ENCODE assay signal across 9 cellular contexts in genomic region chr13:39676315-39676876, GRCh38. TPM values are rescaled to one million over a fixed set of nuclear protein-coding genes. Genes with fewer than 3 reads are reported as not detected.
DNase-seq lines count a peak whose midpoint lies in the region; ATAC-seq and TF ChIP-seq lines count a peak whose summit lies in the region.
"Had no signal": no experiment of that assay in that cellular context is flagged by ENCODE, and none has a peak within 500 bp of the region (broad histone marks: within the 10 kb centered on the region; RNA-seq: fewer than 3 reads in every experiment).

No MANE protein-coding gene starts in this region.

- in situ Hi-C loops in brain microvascular endothelial cell (cut with HindIII; ENCODE audit: low pct_ligation_motif_present, low sequenced_read_pairs) = no loop called here

- no peak for ATAC-seq in left lung
- ATAC-seq in HG03175 (IDR thresholded peaks at IDR 0.05; ENCODE audit: unreplicated experiment) = no peak
- ATAC-seq in HG02798 (IDR thresholded peaks at IDR 0.05; ENCODE audit: poor library complexity, unreplicated experiment) = no peak

- H3K27me3 ChIP-seq in BE2C (no peaks in the 10 kb centered on the region), brain microvascular endothelial cell (replicated peaks) (no peaks in the 10 kb centered on the region), left lung (no peaks in the 10 kb centered on the region)

- no peaks in the 10 kb centered on the region for H3K36me3 ChIP-seq in BE2C
- H3K36me3 ChIP-seq in brain microvascular endothelial cell (replicated peaks) = peaks cover 12% of the 10 kb centered on the region
- peaks cover 0 to 26% of the 10 kb centered on the region in 2 donors for H3K36me3 ChIP-seq in left lung

- intact Hi-C loops in left lung (cut with DNase I) = no loop called here
- intact Hi-C loops in lower leg skin (cut with DNase I; ENCODE audit: low total_unique reads) = no loop called here

- no peaks in the 10 kb centered on the region; the same call in 1 of the 2 replicates for H3K4me1 ChIP-seq in BE2C
- no peaks in the 10 kb centered on the region for H3K4me1 ChIP-seq in left lung

- H3K27ac ChIP-seq in brain microvascular endothelial cell (no peak overlapping the region), left lung (no peak overlapping the region)
- H3K27ac ChIP-seq: epithelial cell of prostate had no signal

- TF ChIP-seq CTCF in BE2C (IDR thresholded peaks at IDR 0.05; ENCODE audit: low read depth, low read length) (peak; percentile 42), GM12872 (IDR thresholded peaks at IDR 0.05; ENCODE audit: insufficient read depth, low read depth, low read length) (peak; percentile 20; the same call in 1 of the 3 replicates), brain microvascular endothelial cell (IDR thresholded peaks at IDR 0.05; ENCODE audit: low read depth, low read length, missing control alignments) (peak; percentile 23), left lung (IDR thresholded peaks at IDR 0.05) (peak; percentile 28 to 32), lower leg skin (IDR thresholded peaks at IDR 0.05) (no peak)

- H3K9me3 ChIP-seq in BE2C (no peaks in the 10 kb centered on the region), left lung (no peaks in the 10 kb centered on the region)

- TF ChIP-seq POLR2A in lower leg skin (IDR thresholded peaks at IDR 0.05) = no peak

- WGBS in lower leg skin, 2 donors = 93 to 100% methylated on average over 1 of the region's 1 CpG

- no peak overlapping the region for H3K4me3 ChIP-seq in BE2C (ENCODE audit: low read depth, low read length)
- H3K4me3 ChIP-seq in brain microvascular endothelial cell (ENCODE audit: low read depth, low read length) = no peak overlapping the region
- no peak overlapping the region for H3K4me3 ChIP-seq in left lung
- no peak overlapping the region for H3K4me3 ChIP-seq in lower leg skin (ENCODE audit: low read depth, poor library complexity, severe bottlenecking)

- DNase-seq in BE2C = peak; percentile 33
- peak; percentile 45 for DNase-seq in NCI-H345 (lab: John Stamatoyannopoulos, UW)
- DNase-seq in brain microvascular endothelial cell = peak; percentile 35
- no peak for DNase-seq in left lung
- DNase-seq in lower leg skin (ENCODE audit: low spot score in 2 of 2) = no peak

RNA-seq across cellular contexts. Expression of gene COG6, which starts 20.9 kb away (rescaled TPM):
- 12.1 TPM for polyA plus RNA-seq in BE2C (2012; ENCODE audit: insufficient read depth, insufficient read length, low read depth)
- total RNA-seq in left lung = 10 to 100 TPM; 33.8 to 40.2 TPM
- total RNA-seq in lower leg skin = 10 to 100 TPM; 16.8 to 24.3 (median 20.5) TPM

Comparison
In these comparisons a context has a peak if more than half of its experiments do, and no peak if none do; other contexts are left out.
1. DNase-seq: peak in BE2C (single experiment), NCI-H345 (single experiment) and brain microvascular endothelial cell (single experiment); none in left lung (0 of 2) and lower leg skin (0 of 2).
2. CTCF ChIP-seq: peak in BE2C (single experiment), GM12872 (single experiment), brain microvascular endothelial cell (single experiment) and left lung (2 of 2); none in lower leg skin (0 of 3).